ENCODE assay signal across 20 cellular contexts in genomic region chr1:162373541-162374375, GRCh38. TPM values are rescaled to one million over a fixed set of nuclear protein-coding genes. Genes with fewer than 3 reads are reported as not detected.
DNase-seq lines count a peak whose midpoint lies in the region; ATAC-seq, FAIRE-seq and TF ChIP-seq lines count a peak whose summit lies in the region.
"Had no signal": no experiment of that assay in that cellular context is flagged by ENCODE, and none has a peak within 500 bp of the region (broad histone marks: within the 10 kb centered on the region; RNA-seq: fewer than 3 reads in every experiment).

No MANE protein-coding gene starts in this region.

- peak; percentile 71 for DNase-seq in HFFc6
- peak; percentile 85 for DNase-seq in RCC 7860 (ENCODE audit: low spot score)
- peak; percentile 34 for DNase-seq in sigmoid colon
- no peak for DNase-seq in putamen (ENCODE audit: low spot score)
- DNase-seq in NCI-H510A treated with DMSO at 0.1 percent for 48 hours (lab: John Stamatoyannopoulos, UW) = no peak
- no peak for DNase-seq in substantia nigra (lab: John Stamatoyannopoulos, UW)
- DNase-seq: activated CD8-positive, alpha-beta memory T cell treated with anti-CD3 and anti-CD28 coated beads, Interleukin-2, amount 50 U/mL, for 48 hours; activated naive CD8-positive, alpha-beta T cell treated with anti-CD3 and anti-CD28 coated beads, Interleukin-2, amount 50 U/mL, for 24 hours; COR-L47; NCI-H1092 treated with DMSO at 0.1 percent for 48 hours; SIG-M5 had no signal

- no peak for TF ChIP-seq CTCF in HFFc6 (IDR thresholded peaks at IDR 0.05)
- TF ChIP-seq CTCF in sigmoid colon (IDR thresholded peaks at IDR 0.05) = no peak

- peaks cover 18% of the 10 kb centered on the region for H3K4me1 Mint-ChIP-seq in HFFc6 (ENCODE audit: low read depth)
- H3K4me1 Mint-ChIP-seq: activated naive CD8-positive, alpha-beta T cell treated with anti-CD3 and anti-CD28 coated beads, Interleukin-2, amount 50 U/mL, for 24 hours; WTC11 had no signal

- TF ChIP-seq EP300 in sigmoid colon (IDR thresholded peaks at IDR 0.05) = no peak

- WGBS in sigmoid colon, 2 donors = 89 to 92% methylated on average over 10 of the region's 10 CpGs

- H3K27ac Mint-ChIP-seq in HFFc6 = peak overlapping the region; percentile 32; the same call in 1 of the 2 replicates
- H3K27ac Mint-ChIP-seq: activated naive CD8-positive, alpha-beta T cell treated with anti-CD3 and anti-CD28 coated beads, Interleukin-2, amount 50 U/mL, for 24 hours had no signal

- no peaks in the 10 kb centered on the region for H3K4me1 ChIP-seq in sigmoid colon

- H3K4me3 ChIP-seq in sigmoid colon = no peak overlapping the region
- H3K4me3 ChIP-seq: skin epidermis, thoracic aorta had no signal

- H3K27ac ChIP-seq in sigmoid colon (no peak overlapping the region), substantia nigra (ENCODE audit: low read depth, low read length, poor library complexity, severe bottlenecking) (no peak overlapping the region)
- H3K27ac ChIP-seq: HL-60, skin epidermis, thoracic aorta had no signal

- H3K4me3 Mint-ChIP-seq in HFFc6 = no peak overlapping the region
- H3K4me3 Mint-ChIP-seq: activated naive CD8-positive, alpha-beta T cell treated with anti-CD3 and anti-CD28 coated beads, Interleukin-2, amount 50 U/mL, for 24 hours; WTC11 had no signal

- H3K9me3 Mint-ChIP-seq in HFFc6 = no peaks in the 10 kb centered on the region
- H3K9me3 Mint-ChIP-seq: activated naive CD8-positive, alpha-beta T cell treated with anti-CD3 and anti-CD28 coated beads, Interleukin-2, amount 50 U/mL, for 24 hours; WTC11 had no signal

- no peaks in the 10 kb centered on the region for H3K36me3 Mint-ChIP-seq in HFFc6 (ENCODE audit: low read depth)
- H3K36me3 Mint-ChIP-seq: WTC11 had no signal

- no peak for TF ChIP-seq POLR2A in sigmoid colon (IDR thresholded peaks at IDR 0.05)

- no peaks in the 10 kb centered on the region for H3K27me3 ChIP-seq in sigmoid colon

- no peak for FAIRE-seq in RCC 7860 (lab: Jason Lieb, UNC)
- FAIRE-seq: frontal cortex, keratinocyte had no signal

- ATAC-seq in esophagus mucosa = peak; percentile 72
- no peak for ATAC-seq in GM18517 (IDR thresholded peaks at IDR 0.05; ENCODE audit: unreplicated experiment)
- ATAC-seq: activated naive CD8-positive, alpha-beta T cell treated with anti-CD3 and anti-CD28 coated beads, Interleukin-2, amount 50 U/mL, for 24 hours; WTC11 had no signal

- no peaks in the 10 kb centered on the region for H3K36me3 ChIP-seq in sigmoid colon
- H3K36me3 ChIP-seq: thoracic aorta had no signal

- peaks cover 7% of the 10 kb centered on the region for H3K27me3 Mint-ChIP-seq in HFFc6 (ENCODE audit: insufficient read depth)
- H3K27me3 Mint-ChIP-seq: activated naive CD8-positive, alpha-beta T cell treated with anti-CD3 and anti-CD28 coated beads, Interleukin-2, amount 50 U/mL, for 24 hours had no signal

- intact Hi-C loops in sigmoid colon (cut with DNase I) = no loop called here

- no peaks in the 10 kb centered on the region for H3K9me3 ChIP-seq in sigmoid colon
- H3K9me3 ChIP-seq: thoracic aorta had no signal

RNA-seq across cellular contexts. Expression of gene SPATA46, which starts 2.9 kb away (rescaled TPM):
- not detected for total RNA-seq in HFFc6 (2021; fragmentation: NEBNext Ultra II Directional; extraction: Animal tissue kit (Norgen Biotek cat#: 25700))
- total RNA-seq in esophagus mucosa = not detected
- not detected for total RNA-seq in sigmoid colon
- not detected for polyA plus RNA-seq in sigmoid colon
- total RNA-seq: frontal cortex, thoracic aorta, WTC11 had no signal
- polyA plus RNA-seq: keratinocyte, neural cell had no signal

RNA-seq across cellular contexts. Expression of gene C1orf226, which starts 7.8 kb away (rescaled TPM):
- under 1 TPM; 0.09 to 0.43 (median 0.20) TPM for total RNA-seq in HFFc6 (2021; fragmentation: NEBNext Ultra II Directional; extraction: Animal tissue kit (Norgen Biotek cat#: 25700))
- total RNA-seq in esophagus mucosa (4.8 TPM), sigmoid colon (10 to 100 TPM in 3 of 4 donors, 1 to 10 TPM in 1; 8.2 to 16.1 (median 12.3) TPM)
- polyA plus RNA-seq in sigmoid colon = 10 to 100 TPM in 2 of 3 donors, 1 to 10 TPM in 1; 6.6 to 16.1 (median 14.8) TPM

RNA-seq across cellular contexts. Expression of gene SH2D1B, which starts 38.2 kb away (rescaled TPM):
- total RNA-seq in HFFc6 (2021; fragmentation: NEBNext Ultra II Directional; extraction: Animal tissue kit (Norgen Biotek cat#: 25700)) = not detected
- total RNA-seq in esophagus mucosa (3.4 TPM), sigmoid colon (not detected)
- 1 to 10 TPM in 1 of 3 donors, under 1 TPM in 2; 0.60 to 2.3 (median 0.92) TPM for polyA plus RNA-seq in sigmoid colon
- total RNA-seq: frontal cortex, WTC11 had no signal
- polyA plus RNA-seq: keratinocyte, neural cell had no signal

Comparison
In these comparisons a context has a peak if more than half of its experiments do, and no peak if none do; other contexts are left out.
1. DNase-seq: peak in HFFc6 (single experiment), RCC 7860 (single experiment) and sigmoid colon (single experiment); none in putamen (single experiment), NCI-H510A treated with DMSO at 0.1 percent for 48 hours (single experiment) and substantia nigra (0 of 49).